12 cellular contexts compared by ENCODE assay signal in the genomic region with DNA sequence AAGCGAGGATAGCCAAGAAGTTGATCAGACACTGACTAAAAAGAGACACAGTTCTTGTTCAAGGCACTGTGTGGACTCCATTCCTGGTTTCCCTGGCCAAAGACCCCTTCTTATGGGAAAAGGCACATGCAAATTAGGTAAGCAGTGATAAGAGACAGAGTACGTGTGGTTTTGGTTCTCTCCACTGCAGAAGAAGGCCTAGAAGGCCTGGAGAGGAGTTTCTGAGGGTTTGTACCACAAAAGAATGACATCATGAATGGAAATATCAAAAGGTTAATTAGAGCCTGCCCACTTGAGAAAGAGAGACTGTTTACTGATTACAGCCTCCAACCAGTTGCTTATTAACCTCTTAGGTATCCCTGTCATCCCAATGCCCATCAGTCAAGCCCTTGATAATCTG.
DNase-seq lines count a peak whose midpoint lies in the region; ATAC-seq, FAIRE-seq and TF ChIP-seq lines count a peak whose summit lies in the region.
"Had no signal": no experiment of that assay in that cellular context is flagged by ENCODE, and none has a peak within 500 bp of the region (broad histone marks: within the 10 kb centered on the region; RNA-seq: fewer than 3 reads in every experiment).

No MANE protein-coding gene starts in this region.

- H3K4me2 ChIP-seq in A549 (peak overlapping the region; percentile 59), trophoblast cell (ENCODE audit: low read length) (no peak overlapping the region)

- no peaks in the 10 kb centered on the region for H3K79me2 ChIP-seq in trophoblast cell (ENCODE audit: control insufficient read depth, insufficient read depth, low read length, poor library complexity)

- no peak overlapping the region for H4K8ac ChIP-seq in trophoblast cell (ENCODE audit: low read depth, low read length)

- no peak overlapping the region for H4K12ac ChIP-seq in trophoblast cell (ENCODE audit: low read depth, low read length)

- no peak overlapping the region for H3K23ac ChIP-seq in trophoblast cell (ENCODE audit: low read length)

- H3K36me3 ChIP-seq in trophoblast cell (ENCODE audit: control insufficient read depth in 1 of 2, insufficient read depth in 2 of 2, low read length in 2 of 2) (no peaks in the 10 kb centered on the region), heart left ventricle (no peaks in the 10 kb centered on the region)

- H3K4me1 ChIP-seq in A549 (peaks cover 28% of the 10 kb centered on the region), trophoblast cell (ENCODE audit: control insufficient read depth in 1 of 2, insufficient read depth in 2 of 2, low read length in 2 of 2) (no peaks in the 10 kb centered on the region), heart left ventricle (no peaks in the 10 kb centered on the region)

- H3K79me1 ChIP-seq in trophoblast cell (ENCODE audit: low read length): no peaks in the 10 kb centered on the region

- POLR2A ChIA-PET in A549 (lab: Yijun Ruan, JAX): no interaction called here

- TF ChIP-seq CTCF in A549 (IDR thresholded peaks at IDR 0.05) (no peak), heart left ventricle (IDR thresholded peaks at IDR 0.05) (no peak)

- peak overlapping the region; percentile 59 to 70 for H3K27ac ChIP-seq in A549
- H3K27ac ChIP-seq in trophoblast cell (ENCODE audit: low read depth, low read length): no peak overlapping the region
- H3K27ac ChIP-seq in heart left ventricle: no peak overlapping the region
- H3K27ac ChIP-seq: VCaP had no signal

- H3K4me3 ChIP-seq in A549: no peak overlapping the region
- H3K4me3 ChIP-seq in trophoblast cell (ENCODE audit: low read depth, low read length): no peak overlapping the region
- H3K4me3 ChIP-seq in heart left ventricle: no peak overlapping the region

- ATAC-seq in A549: no peak
- peak; percentile 79 for ATAC-seq in GM19023 (IDR thresholded peaks at IDR 0.05; ENCODE audit: unreplicated experiment)
- ATAC-seq in HG02571 (IDR thresholded peaks at IDR 0.05; ENCODE audit: unreplicated experiment): peak; percentile 84
- ATAC-seq in HG03354 (IDR thresholded peaks at IDR 0.05; ENCODE audit: poor library complexity, severe bottlenecking, unreplicated experiment): peak; percentile 91
- no peak for ATAC-seq in heart left ventricle

- H3K14ac ChIP-seq in trophoblast cell (ENCODE audit: low read length): no peak overlapping the region

- intact Hi-C loops in heart left ventricle (cut with DNase I): no loop called here

- TF ChIP-seq EP300 in A549 (IDR thresholded peaks at IDR 0.05): no peak

- H4K91ac ChIP-seq in trophoblast cell (ENCODE audit: low read depth, low read length): no peak overlapping the region

- H2AFZ ChIP-seq in trophoblast cell (ENCODE audit: insufficient read depth, low read length, poor library complexity): no peak overlapping the region

- H3K27me3 ChIP-seq in trophoblast cell (ENCODE audit: insufficient read depth, low read length) (no peaks in the 10 kb centered on the region), heart left ventricle (no peaks in the 10 kb centered on the region)

- DNase-seq in A549 (ENCODE audit: low read depth in 1 of 2, low spot score in 1 of 2): no peak
- DNase-seq in NCI-H748 treated with DMSO at 0.1 percent for 48 hours (lab: John Stamatoyannopoulos, UW): no peak
- DNase-seq in trophoblast cell: no peak
- no peak for DNase-seq in ACHN
- DNase-seq in heart left ventricle: no peak
- DNase-seq: GOT3, KG1, SHP77 treated with DMSO at 0.1 percent for 48 hours had no signal

- FAIRE-seq in A549 (lab: Jason Lieb, UNC): no peak

- CTCF ChIA-PET in A549 (lab: Yijun Ruan, JAX): no interaction called here

- no peak overlapping the region for H2BK120ac ChIP-seq in trophoblast cell (ENCODE audit: insufficient read depth, low read length, poor library complexity)

- WGBS in A549 (ENCODE audit: missing lambda C conversion rate): 65% methylated on average over 2 of the region's 2 CpGs
- WGBS in trophoblast cell (ENCODE audit: extremely low coverage, insufficient coverage, insufficient read length): no CpG with 5 or more reads among the region's 2 CpGs
- WGBS in heart left ventricle, 4 donors: 53 to 71% (median 61%) methylated on average over 2 of the region's 2 CpGs

- H3K18ac ChIP-seq in trophoblast cell (ENCODE audit: low read length): no peak overlapping the region

- no peak overlapping the region for H2BK5ac ChIP-seq in trophoblast cell (ENCODE audit: low read depth, low read length, poor library complexity)

- in situ Hi-C loops in ACHN (cut with HindIII; ENCODE audit: low pct_ligation_motif_present, low pct_unique_long_range_greater_than_20kb, low sequenced_read_pairs): no loop called here

- no peak overlapping the region for H2BK12ac ChIP-seq in trophoblast cell (ENCODE audit: low read length)

- H3K9ac ChIP-seq in trophoblast cell (ENCODE audit: low read length): no peak overlapping the region

- H3K4ac ChIP-seq in trophoblast cell (ENCODE audit: low read depth, low read length): no peak overlapping the region

- no peak overlapping the region for H2AK5ac ChIP-seq in trophoblast cell (ENCODE audit: low read length)

- H3K9me3 ChIP-seq in A549: no peaks in the 10 kb centered on the region
- H3K9me3 ChIP-seq in trophoblast cell (ENCODE audit: insufficient read depth, low read depth, low read length): no peaks in the 10 kb centered on the region
- no peaks in the 10 kb centered on the region for H3K9me3 ChIP-seq in heart left ventricle

- TF ChIP-seq POLR2A in A549 (IDR thresholded peaks at IDR 0.05; ENCODE audit: low read length) (no peak), heart left ventricle (IDR thresholded peaks at IDR 0.05) (no peak)

- TF ChIP-seq RAD21 in A549 (conservative IDR thresholded peaks at IDR 0.05 in 1 of 2, IDR thresholded peaks at IDR 0.05 in 1 of 2): no peak

TF ChIP-seq in A549, 52 proteins besides CTCF, POLR2A, EP300 and RAD21:
- TF ChIP-seq, protein P1, sequence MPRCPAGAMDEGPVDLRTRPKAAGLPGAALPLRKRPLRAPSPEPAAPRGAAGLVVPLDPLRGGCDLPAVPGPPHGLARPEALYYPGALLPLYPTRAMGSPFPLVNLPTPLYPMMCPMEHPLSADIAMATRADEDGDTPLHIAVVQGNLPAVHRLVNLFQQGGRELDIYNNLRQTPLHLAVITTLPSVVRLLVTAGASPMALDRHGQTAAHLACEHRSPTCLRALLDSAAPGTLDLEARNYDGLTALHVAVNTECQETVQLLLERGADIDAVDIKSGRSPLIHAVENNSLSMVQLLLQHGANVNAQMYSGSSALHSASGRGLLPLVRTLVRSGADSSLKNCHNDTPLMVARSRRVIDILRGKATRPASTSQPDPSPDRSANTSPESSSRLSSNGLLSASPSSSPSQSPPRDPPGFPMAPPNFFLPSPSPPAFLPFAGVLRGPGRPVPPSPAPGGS (IDR thresholded peaks at IDR 0.05): no peak
- TF ChIP-seq MAZ (IDR thresholded peaks at IDR 0.05; ENCODE audit: borderline replicate concordance, low read depth, low read length): no peak
- no peak for TF ChIP-seq SMC3 (IDR thresholded peaks at IDR 0.05)
- TF ChIP-seq TFCP2L1 (CRISPR knock-in tag; IDR thresholded peaks at IDR 0.05): no peak
- no peak for TF ChIP-seq USF2 (IDR thresholded peaks at IDR 0.05)
- no peak for TF ChIP-seq HES2 (IDR thresholded peaks at IDR 0.05)
- no peak for TF ChIP-seq NFE2L2 (conservative IDR thresholded peaks at IDR 0.05; ENCODE audit: low read length)
- TF ChIP-seq HEYL (CRISPR knock-in tag; IDR thresholded peaks at IDR 0.05): no peak
- TF ChIP-seq CBX8 (IDR thresholded peaks at IDR 0.05): no peak
- TF ChIP-seq KDM5A (IDR thresholded peaks at IDR 0.05): no peak
- TF ChIP-seq EHF (CRISPR knock-in tag; IDR thresholded peaks at IDR 0.05): no peak
- TF ChIP-seq, protein P2, sequence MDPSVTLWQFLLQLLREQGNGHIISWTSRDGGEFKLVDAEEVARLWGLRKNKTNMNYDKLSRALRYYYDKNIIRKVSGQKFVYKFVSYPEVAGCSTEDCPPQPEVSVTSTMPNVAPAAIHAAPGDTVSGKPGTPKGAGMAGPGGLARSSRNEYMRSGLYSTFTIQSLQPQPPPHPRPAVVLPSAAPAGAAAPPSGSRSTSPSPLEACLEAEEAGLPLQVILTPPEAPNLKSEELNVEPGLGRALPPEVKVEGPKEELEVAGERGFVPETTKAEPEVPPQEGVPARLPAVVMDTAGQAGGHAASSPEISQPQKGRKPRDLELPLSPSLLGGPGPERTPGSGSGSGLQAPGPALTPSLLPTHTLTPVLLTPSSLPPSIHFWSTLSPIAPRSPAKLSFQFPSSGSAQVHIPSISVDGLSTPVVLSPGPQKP (IDR thresholded peaks at IDR 0.05; ENCODE audit: low read depth, low read length): no peak
- TF ChIP-seq, protein P3, sequence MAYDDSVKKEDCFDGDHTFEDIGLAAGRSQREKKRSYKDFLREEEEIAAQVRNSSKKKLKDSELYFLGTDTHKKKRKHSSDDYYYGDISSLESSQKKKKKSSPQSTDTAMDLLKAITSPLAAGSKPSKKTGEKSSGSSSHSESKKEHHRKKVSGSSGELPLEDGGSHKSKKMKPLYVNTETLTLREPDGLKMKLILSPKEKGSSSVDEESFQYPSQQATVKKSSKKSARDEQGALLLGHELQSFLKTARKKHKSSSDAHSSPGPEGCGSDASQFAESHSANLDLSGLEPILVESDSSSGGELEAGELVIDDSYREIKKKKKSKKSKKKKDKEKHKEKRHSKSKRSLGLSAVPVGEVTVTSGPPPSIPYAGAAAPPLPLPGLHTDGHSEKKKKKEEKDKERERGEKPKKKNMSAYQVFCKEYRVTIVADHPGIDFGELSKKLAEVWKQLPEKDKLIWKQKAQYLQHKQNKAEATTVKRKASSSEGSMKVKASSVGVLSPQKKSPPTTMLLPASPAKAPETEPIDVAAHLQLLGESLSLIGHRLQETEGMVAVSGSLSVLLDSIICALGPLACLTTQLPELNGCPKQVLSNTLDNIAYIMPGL (CRISPR knock-in tag; IDR thresholded peaks at IDR 0.05; ENCODE audit: borderline replicate concordance): no peak
- no peak for TF ChIP-seq HOXB5 (CRISPR knock-in tag; IDR thresholded peaks at IDR 0.05)
- TF ChIP-seq NR3C1 (IDR thresholded peaks at IDR 0.05): no peak
- TF ChIP-seq ZC3H11A (IDR thresholded peaks at IDR 0.05): no peak

Comparison
In these comparisons a context has a peak if more than half of its experiments do, and no peak if none do; other contexts are left out.
1. ATAC-seq: peak in GM19023 (single experiment), HG02571 (single experiment) and HG03354 (single experiment); none in A549 (0 of 2) and heart left ventricle (0 of 4).
2. H3K27ac ChIP-seq: peak in A549 (2 of 2); none in trophoblast cell (single experiment) and heart left ventricle (0 of 12).